Comparison of ENCODE assay signal across 1 cellular context in genomic region chr6:157424491-157425020, GRCh38.
TF ChIP-seq lines count a peak whose summit lies in the region.

No MANE protein-coding gene starts in this region.

TF ChIP-seq in HepG2, 621 proteins besides CTCF, POLR2A, EP300 and RAD21 (continued from another document and continues in another):
- TF ChIP-seq POGZ (CRISPR knock-in tag; IDR thresholded peaks at IDR 0.05) (peak; percentile 31; the same call in 1 of the 2 replicates), DMAP1 (CRISPR knock-in tag; IDR thresholded peaks at IDR 0.05) (0 out of 2 replicates have a peak, but pooled peaks have one; percentile 26), ZNF672 (CRISPR knock-in tag; IDR thresholded peaks at IDR 0.05) (no peak), SMYD3 (CRISPR knock-in tag; IDR thresholded peaks at IDR 0.05) (0 out of 2 replicates have a peak, but pooled peaks have one; percentile 8), KLF13 (CRISPR knock-in tag; IDR thresholded peaks at IDR 0.05) (no peak), ZMYM4 (CRISPR knock-in tag; IDR thresholded peaks at IDR 0.05) (0 out of 2 replicates have a peak, but pooled peaks have one; percentile 12), HNF4A (CRISPR knock-in tag; IDR thresholded peaks at IDR 0.05) (peak; percentile 32; the same call in 1 of the 2 replicates), FOXJ3 (CRISPR knock-in tag; IDR thresholded peaks at IDR 0.05; ENCODE audit: borderline replicate concordance) (peak; percentile 39; the same call in 1 of the 2 replicates), TCF12 (IDR thresholded peaks at IDR 0.05) (no peak), TCF12 (CRISPR knock-in tag; IDR thresholded peaks at IDR 0.05) (no peak), ZFP36 (IDR thresholded peaks at IDR 0.05; ENCODE audit: borderline replicate concordance, low read depth, low read length, partially characterized antibody) (no peak), CBX5 (CRISPR knock-in tag; IDR thresholded peaks at IDR 0.05; ENCODE audit: borderline replicate concordance) (peak; percentile 35; the same call in 1 of the 2 replicates), ZFP1 (CRISPR knock-in tag; IDR thresholded peaks at IDR 0.05) (no peak), ZNF235 (CRISPR knock-in tag; IDR thresholded peaks at IDR 0.05; ENCODE audit: borderline replicate concordance) (no peak), PHF20 (CRISPR knock-in tag; IDR thresholded peaks at IDR 0.05) (no peak), SOX6 (IDR thresholded peaks at IDR 0.05) (no peak), SOX6 (CRISPR knock-in tag; IDR thresholded peaks at IDR 0.05) (peak; percentile 61; the same call in 1 of the 2 replicates), FOXO1 (CRISPR knock-in tag; IDR thresholded peaks at IDR 0.05) (no peak), ETV5 (CRISPR knock-in tag; IDR thresholded peaks at IDR 0.05; ENCODE audit: borderline replicate concordance) (no peak), HMG20B (CRISPR knock-in tag; conservative IDR thresholded peaks at IDR 0.05) (peak; percentile 96), YY1 (IDR thresholded peaks at IDR 0.05; ENCODE audit: insufficient read depth, insufficient replicate concordance, low read depth, low read length) (no peak), RCOR2 (CRISPR knock-in tag; IDR thresholded peaks at IDR 0.05) (0 out of 2 replicates have a peak, but pooled peaks have one; percentile 27), HOXD1 (CRISPR knock-in tag; IDR thresholded peaks at IDR 0.05) (no peak), PREB (CRISPR knock-in tag; IDR thresholded peaks at IDR 0.05) (no peak), TBX3 (IDR thresholded peaks at IDR 0.05; ENCODE audit: borderline replicate concordance) (no peak), ZNF761 (CRISPR knock-in tag; conservative IDR thresholded peaks at IDR 0.05) (no peak), KAT8 (CRISPR knock-in tag; IDR thresholded peaks at IDR 0.05) (no peak), MIER2 (CRISPR knock-in tag; IDR thresholded peaks at IDR 0.05) (no peak), ZGPAT (CRISPR knock-in tag; IDR thresholded peaks at IDR 0.05) (no peak), HDAC2 (CRISPR knock-in tag; IDR thresholded peaks at IDR 0.05) (peak; percentile 63), ZNF563 (CRISPR knock-in tag; IDR thresholded peaks at IDR 0.05) (no peak), ONECUT2 (CRISPR knock-in tag; IDR thresholded peaks at IDR 0.05) (0 out of 2 replicates have a peak, but pooled peaks have one; percentile 5), MAX (IDR thresholded peaks at IDR 0.05) (peak; percentile 56), ELF4 (CRISPR knock-in tag; IDR thresholded peaks at IDR 0.05; ENCODE audit: borderline replicate concordance) (no peak), ESRRA (CRISPR knock-in tag; IDR thresholded peaks at IDR 0.05; ENCODE audit: low read depth) (no peak; the same call in 1 of the 2 replicates), RARA (CRISPR knock-in tag; IDR thresholded peaks at IDR 0.05) (0 out of 2 replicates have a peak, but pooled peaks have one; percentile 9), ZNF644 (CRISPR knock-in tag; IDR thresholded peaks at IDR 0.05; ENCODE audit: low read depth) (no peak), ATAD3A (CRISPR knock-in tag; IDR thresholded peaks at IDR 0.05) (no peak), BCL6 (CRISPR knock-in tag; IDR thresholded peaks at IDR 0.05) (peak; percentile 71), KDM2A (CRISPR knock-in tag; IDR thresholded peaks at IDR 0.05; ENCODE audit: borderline replicate concordance, low read depth) (no peak), RORA (CRISPR knock-in tag; IDR thresholded peaks at IDR 0.05) (no peak), HOXA5 (CRISPR knock-in tag; IDR thresholded peaks at IDR 0.05) (peak; percentile 22; the same call in 1 of the 2 replicates), HNRNPUL1 (IDR thresholded peaks at IDR 0.05; ENCODE audit: low read depth, low read length) (no peak), ZNF20 (CRISPR knock-in tag; IDR thresholded peaks at IDR 0.05) (no peak), ZBTB3 (CRISPR knock-in tag; IDR thresholded peaks at IDR 0.05; ENCODE audit: borderline replicate concordance, low read depth) (no peak), GABPB1 (CRISPR knock-in tag; IDR thresholded peaks at IDR 0.05) (no peak), XRCC5 (optimal IDR thresholded peaks at IDR 0.05; ENCODE audit: low read length) (no peak)
- TF ChIP-seq, protein P1, sequence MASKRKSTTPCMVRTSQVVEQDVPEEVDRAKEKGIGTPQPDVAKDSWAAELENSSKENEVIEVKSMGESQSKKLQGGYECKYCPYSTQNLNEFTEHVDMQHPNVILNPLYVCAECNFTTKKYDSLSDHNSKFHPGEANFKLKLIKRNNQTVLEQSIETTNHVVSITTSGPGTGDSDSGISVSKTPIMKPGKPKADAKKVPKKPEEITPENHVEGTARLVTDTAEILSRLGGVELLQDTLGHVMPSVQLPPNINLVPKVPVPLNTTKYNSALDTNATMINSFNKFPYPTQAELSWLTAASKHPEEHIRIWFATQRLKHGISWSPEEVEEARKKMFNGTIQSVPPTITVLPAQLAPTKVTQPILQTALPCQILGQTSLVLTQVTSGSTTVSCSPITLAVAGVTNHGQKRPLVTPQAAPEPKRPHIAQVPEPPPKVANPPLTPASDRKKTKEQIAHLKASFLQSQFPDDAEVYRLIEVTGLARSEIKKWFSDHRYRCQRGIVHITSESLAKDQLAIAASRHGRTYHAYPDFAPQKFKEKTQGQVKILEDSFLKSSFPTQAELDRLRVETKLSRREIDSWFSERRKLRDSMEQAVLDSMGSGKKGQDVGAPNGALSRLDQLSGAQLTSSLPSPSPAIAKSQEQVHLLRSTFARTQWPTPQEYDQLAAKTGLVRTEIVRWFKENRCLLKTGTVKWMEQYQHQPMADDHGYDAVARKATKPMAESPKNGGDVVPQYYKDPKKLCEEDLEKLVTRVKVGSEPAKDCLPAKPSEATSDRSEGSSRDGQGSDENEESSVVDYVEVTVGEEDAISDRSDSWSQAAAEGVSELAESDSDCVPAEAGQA (IDR thresholded peaks at IDR 0.05; ENCODE audit: low read depth), result no peak
- TF ChIP-seq, protein P1 (CRISPR knock-in tag; IDR thresholded peaks at IDR 0.05; ENCODE audit: borderline replicate concordance), result no peak
- TF ChIP-seq, protein P2, sequence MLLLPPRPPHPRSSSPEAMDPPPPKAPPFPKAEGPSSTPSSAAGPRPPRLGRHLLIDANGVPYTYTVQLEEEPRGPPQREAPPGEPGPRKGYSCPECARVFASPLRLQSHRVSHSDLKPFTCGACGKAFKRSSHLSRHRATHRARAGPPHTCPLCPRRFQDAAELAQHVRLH (CRISPR knock-in tag; IDR thresholded peaks at IDR 0.05; ENCODE audit: borderline replicate concordance, low read depth), result 0 out of 2 replicates have a peak, but pooled peaks have one; percentile 59
- TF ChIP-seq, protein P3, sequence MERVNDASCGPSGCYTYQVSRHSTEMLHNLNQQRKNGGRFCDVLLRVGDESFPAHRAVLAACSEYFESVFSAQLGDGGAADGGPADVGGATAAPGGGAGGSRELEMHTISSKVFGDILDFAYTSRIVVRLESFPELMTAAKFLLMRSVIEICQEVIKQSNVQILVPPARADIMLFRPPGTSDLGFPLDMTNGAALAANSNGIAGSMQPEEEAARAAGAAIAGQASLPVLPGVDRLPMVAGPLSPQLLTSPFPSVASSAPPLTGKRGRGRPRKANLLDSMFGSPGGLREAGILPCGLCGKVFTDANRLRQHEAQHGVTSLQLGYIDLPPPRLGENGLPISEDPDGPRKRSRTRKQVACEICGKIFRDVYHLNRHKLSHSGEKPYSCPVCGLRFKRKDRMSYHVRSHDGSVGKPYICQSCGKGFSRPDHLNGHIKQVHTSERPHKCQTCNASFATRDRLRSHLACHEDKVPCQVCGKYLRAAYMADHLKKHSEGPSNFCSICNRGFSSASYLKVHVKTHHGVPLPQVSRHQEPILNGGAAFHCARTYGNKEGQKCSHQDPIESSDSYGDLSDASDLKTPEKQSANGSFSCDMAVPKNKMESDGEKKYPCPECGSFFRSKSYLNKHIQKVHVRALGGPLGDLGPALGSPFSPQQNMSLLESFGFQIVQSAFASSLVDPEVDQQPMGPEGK (CRISPR knock-in tag; IDR thresholded peaks at IDR 0.05), result peak; percentile 93
- TF ChIP-seq, protein P4, sequence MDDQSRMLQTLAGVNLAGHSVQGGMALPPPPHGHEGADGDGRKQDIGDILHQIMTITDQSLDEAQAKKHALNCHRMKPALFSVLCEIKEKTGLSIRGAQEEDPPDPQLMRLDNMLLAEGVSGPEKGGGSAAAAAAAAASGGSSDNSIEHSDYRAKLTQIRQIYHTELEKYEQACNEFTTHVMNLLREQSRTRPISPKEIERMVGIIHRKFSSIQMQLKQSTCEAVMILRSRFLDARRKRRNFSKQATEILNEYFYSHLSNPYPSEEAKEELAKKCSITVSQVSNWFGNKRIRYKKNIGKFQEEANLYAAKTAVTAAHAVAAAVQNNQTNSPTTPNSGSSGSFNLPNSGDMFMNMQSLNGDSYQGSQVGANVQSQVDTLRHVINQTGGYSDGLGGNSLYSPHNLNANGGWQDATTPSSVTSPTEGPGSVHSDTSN (CRISPR knock-in tag; IDR thresholded peaks at IDR 0.05; ENCODE audit: borderline replicate concordance), result no peak
- TF ChIP-seq, protein P5, sequence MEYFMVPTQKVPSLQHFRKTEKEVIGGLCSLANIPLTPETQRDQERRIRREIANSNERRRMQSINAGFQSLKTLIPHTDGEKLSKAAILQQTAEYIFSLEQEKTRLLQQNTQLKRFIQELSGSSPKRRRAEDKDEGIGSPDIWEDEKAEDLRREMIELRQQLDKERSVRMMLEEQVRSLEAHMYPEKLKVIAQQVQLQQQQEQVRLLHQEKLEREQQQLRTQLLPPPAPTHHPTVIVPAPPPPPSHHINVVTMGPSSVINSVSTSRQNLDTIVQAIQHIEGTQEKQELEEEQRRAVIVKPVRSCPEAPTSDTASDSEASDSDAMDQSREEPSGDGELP (IDR thresholded peaks at IDR 0.05; ENCODE audit: borderline replicate concordance, low read depth), result peak; percentile 83
- TF ChIP-seq, protein P6, sequence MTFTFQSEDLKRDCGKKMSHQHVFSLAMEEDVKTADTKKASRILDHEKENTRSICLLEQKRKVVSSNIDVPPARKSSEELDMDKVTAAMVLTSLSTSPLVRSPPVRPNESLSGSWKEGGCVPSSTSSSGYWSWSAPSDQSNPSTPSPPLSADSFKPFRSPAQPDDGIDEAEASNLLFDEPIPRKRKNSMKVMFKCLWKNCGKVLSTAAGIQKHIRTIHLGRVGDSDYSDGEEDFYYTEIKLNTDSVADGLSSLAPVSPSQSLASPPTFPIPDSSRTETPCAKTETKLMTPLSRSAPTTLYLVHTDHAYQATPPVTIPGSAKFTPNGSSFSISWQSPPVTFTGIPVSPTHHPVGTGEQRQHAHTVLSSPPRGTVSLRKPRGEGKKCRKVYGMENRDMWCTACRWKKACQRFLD (CRISPR knock-in tag; IDR thresholded peaks at IDR 0.05; ENCODE audit: borderline replicate concordance), result no peak
- TF ChIP-seq, protein P7, sequence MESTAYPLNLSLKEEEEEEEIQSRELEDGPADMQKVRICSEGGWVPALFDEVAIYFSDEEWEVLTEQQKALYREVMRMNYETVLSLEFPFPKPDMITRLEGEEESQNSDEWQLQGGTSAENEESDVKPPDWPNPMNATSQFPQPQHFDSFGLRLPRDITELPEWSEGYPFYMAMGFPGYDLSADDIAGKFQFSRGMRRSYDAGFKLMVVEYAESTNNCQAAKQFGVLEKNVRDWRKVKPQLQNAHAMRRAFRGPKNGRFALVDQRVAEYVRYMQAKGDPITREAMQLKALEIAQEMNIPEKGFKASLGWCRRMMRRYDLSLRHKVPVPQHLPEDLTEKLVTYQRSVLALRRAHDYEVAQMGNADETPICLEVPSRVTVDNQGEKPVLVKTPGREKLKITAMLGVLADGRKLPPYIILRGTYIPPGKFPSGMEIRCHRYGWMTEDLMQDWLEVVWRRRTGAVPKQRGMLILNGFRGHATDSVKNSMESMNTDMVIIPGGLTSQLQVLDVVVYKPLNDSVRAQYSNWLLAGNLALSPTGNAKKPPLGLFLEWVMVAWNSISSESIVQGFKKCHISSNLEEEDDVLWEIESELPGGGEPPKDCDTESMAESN (CRISPR knock-in tag; conservative IDR thresholded peaks at IDR 0.05), result no peak
